In the genomic region with DNA sequence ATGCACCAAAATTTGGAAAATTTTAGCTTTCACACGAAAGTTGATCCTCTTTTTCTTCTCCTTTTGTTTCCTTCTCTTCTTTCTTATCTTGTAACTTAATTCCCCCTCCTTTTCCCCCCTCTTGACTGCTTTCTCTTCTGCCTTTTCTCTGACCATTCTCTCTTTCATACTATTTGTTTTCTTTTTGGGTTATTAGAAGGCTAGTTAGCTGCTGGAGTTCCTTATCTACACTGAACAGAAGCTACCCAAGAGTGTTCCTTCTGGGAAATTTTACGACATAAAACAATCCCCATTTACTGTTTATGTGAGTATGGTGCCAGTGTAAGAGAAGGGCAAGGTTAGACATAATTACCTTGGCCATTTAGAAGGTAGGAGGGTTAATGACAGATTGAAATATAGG, we compare ENCODE assay signal across 1 cellular context.
TF ChIP-seq lines count a peak whose summit lies in the region.

No MANE protein-coding gene starts in this region.

TF ChIP-seq in GM23338, 12 proteins besides CTCF, POLR2A, EP300 and RAD21 (continued from another document):
- TF ChIP-seq, protein P1, sequence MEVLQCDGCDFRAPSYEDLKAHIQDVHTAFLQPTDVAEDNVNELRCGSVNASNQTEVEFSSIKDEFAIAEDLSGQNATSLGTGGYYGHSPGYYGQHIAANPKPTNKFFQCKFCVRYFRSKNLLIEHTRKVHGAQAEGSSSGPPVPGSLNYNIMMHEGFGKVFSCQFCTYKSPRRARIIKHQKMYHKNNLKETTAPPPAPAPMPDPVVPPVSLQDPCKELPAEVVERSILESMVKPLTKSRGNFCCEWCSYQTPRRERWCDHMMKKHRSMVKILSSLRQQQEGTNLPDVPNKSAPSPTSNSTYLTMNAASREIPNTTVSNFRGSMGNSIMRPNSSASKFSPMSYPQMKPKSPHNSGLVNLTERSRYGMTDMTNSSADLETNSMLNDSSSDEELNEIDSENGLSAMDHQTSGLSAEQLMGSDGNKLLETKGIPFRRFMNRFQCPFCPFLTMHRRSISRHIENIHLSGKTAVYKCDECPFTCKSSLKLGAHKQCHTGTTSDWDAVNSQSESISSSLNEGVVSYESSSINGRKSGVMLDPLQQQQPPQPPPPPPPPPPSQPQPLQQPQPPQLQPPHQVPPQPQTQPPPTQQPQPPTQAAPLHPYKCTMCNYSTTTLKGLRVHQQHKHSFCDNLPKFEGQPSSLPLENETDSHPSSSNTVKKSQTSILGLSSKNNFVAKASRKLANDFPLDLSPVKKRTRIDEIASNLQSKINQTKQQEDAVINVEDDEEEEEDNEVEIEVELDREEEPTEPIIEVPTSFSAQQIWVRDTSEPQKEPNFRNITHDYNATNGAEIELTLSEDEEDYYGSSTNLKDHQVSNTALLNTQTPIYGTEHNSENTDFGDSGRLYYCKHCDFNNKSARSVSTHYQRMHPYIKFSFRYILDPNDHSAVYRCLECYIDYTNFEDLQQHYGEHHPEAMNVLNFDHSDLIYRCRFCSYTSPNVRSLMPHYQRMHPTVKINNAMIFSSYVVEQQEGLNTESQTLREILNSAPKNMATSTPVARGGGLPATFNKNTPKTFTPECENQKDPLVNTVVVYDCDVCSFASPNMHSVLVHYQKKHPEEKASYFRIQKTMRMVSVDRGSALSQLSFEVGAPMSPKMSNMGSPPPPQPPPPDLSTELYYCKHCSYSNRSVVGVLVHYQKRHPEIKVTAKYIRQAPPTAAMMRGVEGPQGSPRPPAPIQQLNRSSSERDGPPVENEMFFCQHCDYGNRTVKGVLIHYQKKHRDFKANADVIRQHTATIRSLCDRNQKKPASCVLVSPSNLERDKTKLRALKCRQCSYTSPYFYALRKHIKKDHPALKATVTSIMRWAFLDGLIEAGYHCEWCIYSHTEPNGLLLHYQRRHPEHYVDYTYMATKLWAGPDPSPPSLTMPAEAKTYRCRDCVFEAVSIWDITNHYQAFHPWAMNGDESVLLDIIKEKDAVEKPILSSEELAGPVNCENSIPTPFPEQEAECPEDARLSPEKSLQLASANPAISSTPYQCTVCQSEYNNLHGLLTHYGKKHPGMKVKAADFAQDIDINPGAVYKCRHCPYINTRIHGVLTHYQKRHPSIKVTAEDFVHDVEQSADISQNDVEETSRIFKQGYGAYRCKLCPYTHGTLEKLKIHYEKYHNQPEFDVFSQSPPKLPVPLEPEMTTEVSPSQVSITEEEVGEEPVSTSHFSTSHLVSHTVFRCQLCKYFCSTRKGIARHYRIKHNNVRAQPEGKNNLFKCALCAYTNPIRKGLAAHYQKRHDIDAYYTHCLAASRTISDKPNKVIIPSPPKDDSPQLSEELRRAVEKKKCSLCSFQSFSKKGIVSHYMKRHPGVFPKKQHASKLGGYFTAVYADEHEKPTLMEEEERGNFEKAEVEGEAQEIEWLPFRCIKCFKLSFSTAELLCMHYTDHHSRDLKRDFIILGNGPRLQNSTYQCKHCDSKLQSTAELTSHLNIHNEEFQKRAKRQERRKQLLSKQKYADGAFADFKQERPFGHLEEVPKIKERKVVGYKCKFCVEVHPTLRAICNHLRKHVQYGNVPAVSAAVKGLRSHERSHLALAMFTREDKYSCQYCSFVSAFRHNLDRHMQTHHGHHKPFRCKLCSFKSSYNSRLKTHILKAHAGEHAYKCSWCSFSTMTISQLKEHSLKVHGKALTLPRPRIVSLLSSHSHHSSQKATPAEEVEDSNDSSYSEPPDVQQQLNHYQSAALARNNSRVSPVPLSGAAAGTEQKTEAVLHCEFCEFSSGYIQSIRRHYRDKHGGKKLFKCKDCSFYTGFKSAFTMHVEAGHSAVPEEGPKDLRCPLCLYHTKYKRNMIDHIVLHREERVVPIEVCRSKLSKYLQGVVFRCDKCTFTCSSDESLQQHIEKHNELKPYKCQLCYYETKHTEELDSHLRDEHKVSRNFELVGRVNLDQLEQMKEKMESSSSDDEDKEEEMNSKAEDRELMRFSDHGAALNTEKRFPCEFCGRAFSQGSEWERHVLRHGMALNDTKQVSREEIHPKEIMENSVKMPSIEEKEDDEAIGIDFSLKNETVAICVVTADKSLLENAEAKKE (CRISPR knock-in tag; IDR thresholded peaks at IDR 0.05): no peak
- TF ChIP-seq ZNF114 (CRISPR knock-in tag; IDR thresholded peaks at IDR 0.05): no peak
TF ChIP-seq in GM23338: peak in this region for 0.
